Comparison of ENCODE assay signal across 29 cellular contexts in genomic region chr1:7884757-7885156, GRCh38. TPM values are rescaled to one million over a fixed set of nuclear protein-coding genes. Genes with fewer than 3 reads are reported as not detected.
"Had no signal": no experiment of that assay in that cellular context is flagged by ENCODE, and none has a peak within 500 bp of the region (broad histone marks: within the 10 kb centered on the region; RNA-seq: fewer than 3 reads in every experiment).

No MANE protein-coding gene starts in this region.

- H3K4me3 ChIP-seq: coronary artery, dorsolateral prefrontal cortex, esophagus squamous epithelium, gastrocnemius medialis, heart right ventricle, left lung, lower lobe of right lung, mucosa of descending colon had no signal

- H3K9me3 ChIP-seq: esophagus squamous epithelium, gastrocnemius medialis, heart right ventricle, left lung, lower lobe of right lung, mucosa of descending colon had no signal

- H3K4me1 Mint-ChIP-seq: mesothelial cell of epicardium had no signal

- H3K4me1 ChIP-seq: gastrocnemius medialis, heart right ventricle had no signal

- FAIRE-seq: colon, endothelial cell of umbilical vein, islet of Langerhans, keratinocyte had no signal

- H3K9me3 Mint-ChIP-seq: mesothelial cell of epicardium had no signal

- ATAC-seq: gastrocnemius medialis, heart right ventricle, left cardiac atrium, left ventricle myocardium superior had no signal

- H3K36me3 ChIP-seq: esophagus squamous epithelium, gastrocnemius medialis, heart right ventricle, left lung, lower lobe of right lung had no signal

- H3K27ac Mint-ChIP-seq: mesothelial cell of epicardium had no signal

- H3K27ac ChIP-seq: coronary artery, dorsolateral prefrontal cortex, esophagus squamous epithelium, gastrocnemius medialis, heart right ventricle, left lung, lower lobe of right lung had no signal

- H3K36me3 Mint-ChIP-seq: mesothelial cell of epicardium had no signal

- H3K4me3 Mint-ChIP-seq: mesothelial cell of epicardium had no signal

- DNase-seq: dermis blood vessel endothelial cell; dorsolateral prefrontal cortex; effector CD4-positive, alpha-beta T cell; effector memory CD4-positive, alpha-beta T cell; esophagus squamous epithelium; foreskin fibroblast; foreskin melanocyte; gastrocnemius medialis; heart right ventricle; hippocampal formation; left cardiac atrium; left ventricle myocardium superior; mesenchymal stem cell had no signal

RNA-seq across cellular contexts. Expression of gene UTS2, which starts 31.9 kb away (rescaled TPM):
- total RNA-seq: cerebellum, dermis blood vessel endothelial cell, endothelial cell of umbilical vein, epithelial cell of proximal tubule, esophagus mucosa, esophagus squamous epithelium, gastrocnemius medialis, glomerular endothelial cell, kidney epithelial cell, left cardiac atrium, left ventricle myocardium superior, lower lobe of right lung, lung microvascular endothelial cell, mesenteric fat pad, mesothelial cell of epicardium had no signal
- polyA plus RNA-seq: endothelial cell of umbilical vein, heart right ventricle, keratinocyte had no signal

RNA-seq across cellular contexts. Expression of gene TNFRSF9, which starts 55.9 kb away (rescaled TPM):
- total RNA-seq: cerebellum, left ventricle myocardium superior, mesenteric fat pad had no signal
- polyA plus RNA-seq: keratinocyte had no signal
